1 cellular context compared by ENCODE assay signal in genomic region chrX:120629667-120630537, GRCh38.
TF ChIP-seq lines count a peak whose summit lies in the region.

C1GALT1C1 (minus strand) TSS chrX:120630054; CDS start chrX:120627166, 2,888 bp downstream.

TF ChIP-seq in GM12878, 131 proteins besides CTCF, POLR2A, EP300 and RAD21 (continued from another document and continues in another):
- TF ChIP-seq REST (IDR thresholded peaks at IDR 0.05; ENCODE audit: low read depth, low read length) (no peak), EZH2 (IDR thresholded peaks at IDR 0.05; ENCODE audit: borderline replicate concordance, control insufficient read depth, low read depth, low read length) (no peak), POLR2AphosphoS5 (IDR thresholded peaks at IDR 0.05; ENCODE audit: low read length) (peak; percentile 76; the same call in 1 of the 2 replicates), ZZZ3 (IDR thresholded peaks at IDR 0.05; ENCODE audit: control insufficient read depth, insufficient read length, low read depth) (no peak), RBBP5 (conservative IDR thresholded peaks at IDR 0.05) (no peak), NR2C2 (IDR thresholded peaks at IDR 0.05; ENCODE audit: borderline replicate concordance, control insufficient read depth, insufficient read length, low read depth) (no peak), ZSCAN29 (IDR thresholded peaks at IDR 0.05) (no peak), ATF3 (IDR thresholded peaks at IDR 0.05; ENCODE audit: borderline replicate concordance, extremely low read depth, low read depth, low read length) (no peak), ASH2L (IDR thresholded peaks at IDR 0.05; ENCODE audit: borderline replicate concordance, low read depth) (no peak), MYC (IDR thresholded peaks at IDR 0.05; ENCODE audit: insufficient read depth, insufficient read length, insufficient replicate concordance, low read length, severe bottlenecking) (no peak), ZNF274 (IDR thresholded peaks at IDR 0.05; ENCODE audit: insufficient read depth, insufficient read length) (no peak), ZNF207 (IDR thresholded peaks at IDR 0.05; ENCODE audit: borderline replicate concordance) (0 out of 2 replicates have a peak, but pooled peaks have one; percentile 47), ATF7 (IDR thresholded peaks at IDR 0.05; ENCODE audit: low read depth) (no peak), NFYA (IDR thresholded peaks at IDR 0.05; ENCODE audit: borderline replicate concordance, low read depth, low read length) (no peak; the same call in 1 of the 2 replicates), ZBTB40 (IDR thresholded peaks at IDR 0.05; ENCODE audit: borderline replicate concordance) (peak; percentile 38; the same call in 1 of the 2 replicates), BHLHE40 (IDR thresholded peaks at IDR 0.05; ENCODE audit: borderline replicate concordance in 1 of 2, low read depth in 2 of 2, low read length in 1 of 2) (peak; percentile 62 to 90; a peak in 3 of 4 replicates), SRF (IDR thresholded peaks at IDR 0.05; ENCODE audit: low read depth in 2 of 2, low read length in 2 of 2) (no peak), MAX (IDR thresholded peaks at IDR 0.05; ENCODE audit: low read depth, low read length) (no peak), PBX3 (IDR thresholded peaks at IDR 0.05; ENCODE audit: insufficient replicate concordance, low read depth, low read length) (peak; percentile 29), ZNF622 (IDR thresholded peaks at IDR 0.05) (no peak), RUNX3 (IDR thresholded peaks at IDR 0.05; ENCODE audit: low read length) (no peak), SIX5 (IDR thresholded peaks at IDR 0.05; ENCODE audit: low read depth, low read length, severe bottlenecking) (no peak), ZBTB11 (CRISPR knock-in tag; IDR thresholded peaks at IDR 0.05) (no peak), SMARCA5 (IDR thresholded peaks at IDR 0.05) (no peak), BMI1 (IDR thresholded peaks at IDR 0.05; ENCODE audit: borderline replicate concordance) (no peak), ZNF24 (IDR thresholded peaks at IDR 0.05) (no peak), PKNOX1 (IDR thresholded peaks at IDR 0.05) (peak; percentile 89), SREBF2 (IDR thresholded peaks at IDR 0.05; ENCODE audit: low read length) (no peak), USF2 (IDR thresholded peaks at IDR 0.05; ENCODE audit: borderline replicate concordance, low read depth, low read length) (no peak), PRDM15 (CRISPR knock-in tag; IDR thresholded peaks at IDR 0.05) (no peak), SPI1 (IDR thresholded peaks at IDR 0.05; ENCODE audit: borderline replicate concordance, insufficient read depth, low read depth, low read length) (no peak), POLR2AphosphoS2 (IDR thresholded peaks at IDR 0.05; ENCODE audit: low read depth, low read length) (peak; percentile 64), E4F1 (IDR thresholded peaks at IDR 0.05; ENCODE audit: borderline replicate concordance, partially characterized antibody) (no peak), ZNF384 (IDR thresholded peaks at IDR 0.05; ENCODE audit: borderline replicate concordance, low read depth, low read length) (no peak), POU2F2 (IDR thresholded peaks at IDR 0.05; ENCODE audit: borderline replicate concordance, low read depth, low read length) (peak; percentile 28; the same call in 1 of the 3 replicates), HDAC6 (IDR thresholded peaks at IDR 0.05; ENCODE audit: unreplicated experiment) (no peak)
